ENCODE assay signal across 8 cellular contexts in the genomic region with DNA sequence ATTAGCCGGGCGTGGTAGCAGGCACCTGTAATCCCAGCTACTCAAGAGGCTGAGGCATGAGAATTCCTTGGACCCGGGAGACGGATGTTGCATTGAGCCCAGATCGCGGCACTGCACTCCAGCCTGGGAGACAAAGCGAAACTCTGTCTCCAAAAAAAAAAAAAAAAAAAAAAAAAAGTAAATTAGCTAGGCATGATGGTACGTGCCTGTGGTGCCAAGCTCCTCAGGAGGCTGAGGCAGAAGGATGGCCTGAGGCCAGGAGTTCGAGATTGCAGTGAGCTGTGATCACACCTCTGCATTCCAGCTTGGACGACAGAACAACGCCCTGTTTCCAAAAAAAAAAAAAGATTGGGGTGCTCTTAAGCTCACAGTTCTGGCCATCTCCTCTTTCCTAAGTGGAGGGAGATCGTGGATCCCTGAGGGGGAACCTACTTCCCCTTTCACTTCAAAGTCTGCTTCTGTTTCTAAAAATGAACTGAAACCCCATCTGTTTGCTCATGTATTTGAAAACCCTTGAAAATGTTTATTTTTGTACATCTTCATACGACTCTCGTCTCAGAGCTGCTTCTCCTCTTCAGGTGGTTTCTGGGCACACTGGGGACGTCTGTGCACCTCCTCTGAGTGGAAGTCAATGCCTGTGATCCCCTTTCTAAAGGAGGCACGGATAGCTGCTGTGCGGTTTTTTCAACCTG.
DNase-seq lines count a peak whose midpoint lies in the region; ATAC-seq and TF ChIP-seq lines count a peak whose summit lies in the region.

No MANE protein-coding gene starts in this region.

- peak overlapping the region; percentile 3 for H3K27ac Mint-ChIP-seq in chondrocyte (ENCODE audit: unreplicated experiment)
- no peak overlapping the region for H3K27ac Mint-ChIP-seq in Calu3 (ENCODE audit: unreplicated experiment)

- H3K27me3 Mint-ChIP-seq in chondrocyte (ENCODE audit: low read depth) (no peaks in the 10 kb centered on the region), Calu3 (ENCODE audit: unreplicated experiment) (no peaks in the 10 kb centered on the region)

- BruUV-seq in Calu3 (replicated peaks; lab: Mats Ljungman, UMichigan) = no TSS peak

- intact Hi-C loops in Calu3 (cut with micrococcal nuclease; ENCODE audit: unreplicated experiment) = no loop called here

- TF ChIP-seq CTCF in GM10266 (IDR thresholded peaks at IDR 0.05; ENCODE audit: control insufficient read depth, insufficient read depth, low read depth, missing control alignments) (no peak), chondrocyte (IDR thresholded peaks at IDR 0.05) (no peak), Calu3 (IDR thresholded peaks at IDR 0.05; ENCODE audit: unreplicated experiment) (no peak)

- CTCF ChIA-PET in Calu3 (lab: Charles Lee) = no interaction called here

- ATAC-seq in GM21367 (IDR thresholded peaks at IDR 0.05; ENCODE audit: unreplicated experiment) (peak; percentile 85), HG03520 (IDR thresholded peaks at IDR 0.05; ENCODE audit: unreplicated experiment) (peak; percentile 74)

- H3K9me3 Mint-ChIP-seq in chondrocyte (ENCODE audit: low read depth) (no peaks in the 10 kb centered on the region), Calu3 (ENCODE audit: low read depth, unreplicated experiment) (no peaks in the 10 kb centered on the region)

- H3K4me1 Mint-ChIP-seq in chondrocyte (ENCODE audit: low read depth) (peaks cover 46% of the 10 kb centered on the region), Calu3 (ENCODE audit: low read depth, unreplicated experiment) (peaks cover 22% of the 10 kb centered on the region)

- H3K36me3 Mint-ChIP-seq in chondrocyte (ENCODE audit: low read depth) = no peaks in the 10 kb centered on the region
- peaks cover 27% of the 10 kb centered on the region for H3K36me3 Mint-ChIP-seq in Calu3 (ENCODE audit: insufficient read depth, unreplicated experiment)

- H3K4me3 Mint-ChIP-seq in chondrocyte (ENCODE audit: unreplicated experiment) = no peak overlapping the region
- H3K4me3 Mint-ChIP-seq in Calu3 (ENCODE audit: low read depth, unreplicated experiment) = no peak overlapping the region

- DNase-seq in GM10266 (ENCODE audit: extremely low spot score) (peak; percentile 52), chondrocyte (ENCODE audit: low spot score) (no peak), SK-N-DZ (ENCODE audit: low spot score) (no peak), Calu3 (no peak), DMS153 treated with DMSO at 0.1 percent for 48 hours (lab: John Stamatoyannopoulos, UW; ENCODE audit: unreplicated experiment) (no peak)
- no peak for DNase-seq in stimulated activated naive CD4-positive, alpha-beta T cell treated with Interleukin-2 at 50 U/mL for 16 hours (lab: John Stamatoyannopoulos, UW)
